In the genomic region with DNA sequence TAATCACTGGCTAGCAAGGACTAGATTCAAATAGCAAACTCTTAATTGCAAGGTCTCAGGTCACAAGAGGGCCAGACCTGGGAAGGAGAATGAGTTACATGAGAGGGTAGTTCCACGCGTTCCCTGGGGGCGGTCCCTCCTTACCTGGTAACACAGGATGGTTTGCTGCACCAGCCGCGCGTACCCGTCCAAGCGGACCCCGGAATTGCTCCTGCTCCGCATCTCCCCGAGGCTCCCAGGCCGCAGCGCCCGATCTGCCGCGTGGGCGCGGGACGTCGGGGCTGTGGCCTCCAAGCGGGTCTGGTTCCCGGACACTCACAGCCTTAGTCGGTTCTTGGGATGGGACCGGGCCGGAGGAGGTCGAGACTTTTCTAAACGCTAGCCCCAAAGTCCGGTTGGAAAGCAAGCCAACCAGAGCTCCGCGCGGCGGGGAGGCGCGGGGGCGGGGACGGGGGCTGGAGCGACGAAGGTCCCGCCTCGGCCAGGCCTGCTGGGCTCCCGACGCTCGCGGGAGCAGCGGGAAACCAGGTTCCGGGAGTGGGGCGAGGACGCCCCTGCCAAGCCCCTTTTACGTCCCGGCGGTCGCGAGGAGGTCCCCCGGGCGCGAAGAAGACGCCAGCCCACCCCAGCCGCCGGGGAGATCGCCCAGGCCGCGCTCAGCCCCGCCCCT, we compare ENCODE assay signal across 8 cellular contexts. TPM values are rescaled to one million over a fixed set of nuclear protein-coding genes. Genes with fewer than 3 reads are reported as not detected.
DNase-seq lines count a peak whose midpoint lies in the region; ATAC-seq and TF ChIP-seq lines count a peak whose summit lies in the region.

A gene with protein sequence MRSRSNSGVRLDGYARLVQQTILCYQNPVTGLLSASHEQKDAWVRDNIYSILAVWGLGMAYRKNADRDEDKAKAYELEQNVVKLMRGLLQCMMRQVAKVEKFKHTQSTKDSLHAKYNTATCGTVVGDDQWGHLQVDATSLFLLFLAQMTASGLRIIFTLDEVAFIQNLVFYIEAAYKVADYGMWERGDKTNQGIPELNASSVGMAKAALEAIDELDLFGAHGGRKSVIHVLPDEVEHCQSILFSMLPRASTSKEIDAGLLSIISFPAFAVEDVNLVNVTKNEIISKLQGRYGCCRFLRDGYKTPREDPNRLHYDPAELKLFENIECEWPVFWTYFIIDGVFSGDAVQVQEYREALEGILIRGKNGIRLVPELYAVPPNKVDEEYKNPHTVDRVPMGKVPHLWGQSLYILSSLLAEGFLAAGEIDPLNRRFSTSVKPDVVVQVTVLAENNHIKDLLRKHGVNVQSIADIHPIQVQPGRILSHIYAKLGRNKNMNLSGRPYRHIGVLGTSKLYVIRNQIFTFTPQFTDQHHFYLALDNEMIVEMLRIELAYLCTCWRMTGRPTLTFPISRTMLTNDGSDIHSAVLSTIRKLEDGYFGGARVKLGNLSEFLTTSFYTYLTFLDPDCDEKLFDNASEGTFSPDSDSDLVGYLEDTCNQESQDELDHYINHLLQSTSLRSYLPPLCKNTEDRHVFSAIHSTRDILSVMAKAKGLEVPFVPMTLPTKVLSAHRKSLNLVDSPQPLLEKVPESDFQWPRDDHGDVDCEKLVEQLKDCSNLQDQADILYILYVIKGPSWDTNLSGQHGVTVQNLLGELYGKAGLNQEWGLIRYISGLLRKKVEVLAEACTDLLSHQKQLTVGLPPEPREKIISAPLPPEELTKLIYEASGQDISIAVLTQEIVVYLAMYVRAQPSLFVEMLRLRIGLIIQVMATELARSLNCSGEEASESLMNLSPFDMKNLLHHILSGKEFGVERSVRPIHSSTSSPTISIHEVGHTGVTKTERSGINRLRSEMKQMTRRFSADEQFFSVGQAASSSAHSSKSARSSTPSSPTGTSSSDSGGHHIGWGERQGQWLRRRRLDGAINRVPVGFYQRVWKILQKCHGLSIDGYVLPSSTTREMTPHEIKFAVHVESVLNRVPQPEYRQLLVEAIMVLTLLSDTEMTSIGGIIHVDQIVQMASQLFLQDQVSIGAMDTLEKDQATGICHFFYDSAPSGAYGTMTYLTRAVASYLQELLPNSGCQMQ (minus strand): TSS at position 404 of the 670 bp plus-strand sequence. CDS start 182 bp downstream, at position 222.

- DNase-seq in DMS53 treated with DMSO at 0.1 percent for 48 hours (lab: John Stamatoyannopoulos, UW; ENCODE audit: unreplicated experiment) (peak; percentile 26), T-helper 9 cell (peak; percentile 44), left lung (peak; percentile 63 to 91), erythroblast (lab: John Stamatoyannopoulos, UW) (no peak)
- DNase-seq in stimulated activated CD4-positive, alpha-beta T cell treated with anti-CD3 and anti-CD28 coated beads, Interleukin-2, amount 100 ng/mL, for 48 hours = peak; percentile 32

- TF ChIP-seq POLR2A in erythroblast (IDR thresholded peaks at IDR 0.05; ENCODE audit: low read length) = no peak

- H3K27ac ChIP-seq in cingulate gyrus (ENCODE audit: low read depth, low read length) (peak within 1 kb of the TSS; percentile 39), left lung (peak within 1 kb of the TSS; percentile 82 to 91)

- peaks cover 0 to 9% of the 10 kb centered on the region in 2 donors for H3K4me1 ChIP-seq in left lung

- TF ChIP-seq CTCF in left lung (IDR thresholded peaks at IDR 0.05) = no peak

- no peaks in the 10 kb centered on the region for H3K36me3 ChIP-seq in left lung

- ATAC-seq in GM19468 (IDR thresholded peaks at IDR 0.05; ENCODE audit: extremely low read depth, unreplicated experiment) (peak; percentile 10), HG03575 (IDR thresholded peaks at IDR 0.05; ENCODE audit: extremely low read depth, insufficient number of reproducible peaks, low FRiP score, unreplicated experiment) (peak; percentile 20), left lung (peak; percentile 78)

- H3K27me3 ChIP-seq in left lung = no peaks in the 10 kb centered on the region

- H3K9me3 ChIP-seq in left lung = no peaks in the 10 kb centered on the region

- intact Hi-C loops in left lung (cut with DNase I) = no loop called here

- H3K4me3 ChIP-seq in left lung = peak within 1 kb of the TSS; percentile 59 to 71

RNA-seq across cellular contexts. Expression of the gene that starts here (rescaled TPM):
- 10 to 100 TPM; 26.1 to 30.2 TPM for total RNA-seq in left lung

Comparison
In these comparisons a context has a peak if more than half of its experiments do, and no peak if none do; other contexts are left out.
1. DNase-seq: peak in DMS53 treated with DMSO at 0.1 percent for 48 hours (single experiment), T-helper 9 cell (single experiment), left lung (2 of 2) and stimulated activated CD4-positive, alpha-beta T cell treated with anti-CD3 and anti-CD28 coated beads, Interleukin-2, amount 100 ng/mL, for 48 hours (2 of 2); none in erythroblast (0 of 2).
2. ATAC-seq: peak in every context shown above with its lines; median percentile 78 in left lung; 20 in HG03575; 10 in GM19468.